9 cellular contexts compared by ENCODE assay signal in the genomic region with DNA sequence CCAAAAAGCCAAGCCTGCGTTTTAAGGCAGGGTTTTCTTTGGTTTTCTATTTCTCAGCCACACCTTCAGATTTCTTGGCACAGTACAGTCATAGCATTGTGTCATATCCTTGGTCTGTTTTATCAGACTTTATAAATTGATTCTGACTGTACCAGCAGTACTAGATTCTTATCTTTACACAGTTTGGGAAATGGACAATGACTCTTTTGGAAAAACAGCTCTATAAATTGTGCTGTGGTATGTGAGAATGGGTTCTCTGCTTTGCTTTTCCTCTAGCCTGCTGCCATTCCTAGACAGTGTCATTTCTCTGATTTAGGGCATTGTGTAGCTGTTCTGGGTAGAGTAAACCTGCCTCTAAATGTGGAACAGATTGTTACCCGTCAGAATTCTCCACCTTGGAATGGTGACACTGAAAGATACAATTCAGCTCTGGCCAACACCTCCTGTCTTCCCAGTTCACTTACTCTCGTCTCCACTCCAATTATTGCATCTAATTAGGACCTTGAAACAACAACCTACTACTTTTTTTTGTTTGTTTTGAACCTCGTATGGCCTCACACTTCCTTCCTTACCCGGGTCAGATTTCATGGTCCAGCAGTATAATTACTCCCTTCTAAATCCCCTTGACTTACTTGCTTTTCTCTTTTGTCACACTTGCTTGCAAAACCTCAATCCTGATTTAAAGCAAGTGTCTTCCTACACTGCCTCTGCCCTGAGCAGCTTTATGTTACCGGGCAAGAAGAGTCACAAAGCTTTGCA.
DNase-seq lines count a peak whose midpoint lies in the region; FAIRE-seq and TF ChIP-seq lines count a peak whose summit lies in the region.
"Had no signal": no experiment of that assay in that cellular context is flagged by ENCODE, and none has a peak within 500 bp of the region (broad histone marks: within the 10 kb centered on the region; RNA-seq: fewer than 3 reads in every experiment).

No MANE protein-coding gene starts in this region.

- no peaks in the 10 kb centered on the region for H3K27me3 Mint-ChIP-seq in endothelial cell (ENCODE audit: unreplicated experiment)
- H3K27me3 Mint-ChIP-seq: naive B cell had no signal

- TF ChIP-seq CTCF in AG09319 (IDR thresholded peaks at IDR 0.05; ENCODE audit: low read depth, low read length) (no peak), colonic mucosa (IDR thresholded peaks at IDR 0.05) (no peak), GM13977 (IDR thresholded peaks at IDR 0.05; ENCODE audit: extremely low read depth, insufficient read depth, missing control alignments) (no peak), endothelial cell (IDR thresholded peaks at IDR 0.05; ENCODE audit: unreplicated experiment) (no peak)

- no peak overlapping the region for H3K4me3 ChIP-seq in colonic mucosa
- no peak overlapping the region for H3K4me3 ChIP-seq in mucosa of stomach (ENCODE audit: low read length)

- DNase-seq in AG09319 (ENCODE audit: extremely low read depth, low read depth) (peak; percentile 42), NCI-H1417 treated with DMSO at 0.1 percent for 48 hours (lab: John Stamatoyannopoulos, UW) (peak; percentile 47), colonic mucosa (peak; percentile 46), GM13977 (ENCODE audit: low spot score) (no peak), DMS114 treated with DMSO at 0.1 percent for 48 hours (lab: John Stamatoyannopoulos, UW; ENCODE audit: unreplicated experiment) (no peak), endothelial cell (ENCODE audit: low spot score) (no peak), GM12891 (ENCODE audit: insufficient read length, low spot score) (no peak)
- DNase-seq: naive B cell had no signal

- H3K27ac ChIP-seq in colonic mucosa = peak overlapping the region; percentile 81

- FAIRE-seq in GM12891 (lab: Jason Lieb, UNC) = no peak

- H3K27ac Mint-ChIP-seq in endothelial cell (ENCODE audit: unreplicated experiment) = no peak overlapping the region
- H3K27ac Mint-ChIP-seq: naive B cell had no signal

- H3K36me3 Mint-ChIP-seq in endothelial cell (ENCODE audit: low read depth, unreplicated experiment) = no peaks in the 10 kb centered on the region
- H3K36me3 Mint-ChIP-seq: naive B cell had no signal

- H3K36me3 ChIP-seq in colonic mucosa (no peaks in the 10 kb centered on the region), mucosa of stomach (ENCODE audit: control insufficient read depth, insufficient read depth, low read length) (no peaks in the 10 kb centered on the region)

- H3K9ac ChIP-seq in colonic mucosa (ENCODE audit: low read depth in 2 of 2, low read length in 2 of 2) (peak overlapping the region in 1 of 2 donors; percentile 65), mucosa of stomach (ENCODE audit: low read length) (peak overlapping the region; percentile 22)

- intact Hi-C loops in colonic mucosa (cut with DNase I) = loop anchor here (10.0 kb wide), 1 partner anchor 83 kb away; no protein-coding TSS in a partner anchor

- H3K9me3 ChIP-seq in colonic mucosa (no peaks in the 10 kb centered on the region), mucosa of stomach (ENCODE audit: control insufficient read depth, low read length) (no peaks in the 10 kb centered on the region)

- H3K4me3 Mint-ChIP-seq in endothelial cell (ENCODE audit: unreplicated experiment) = no peak overlapping the region
- H3K4me3 Mint-ChIP-seq: naive B cell had no signal

- H3K4me1 Mint-ChIP-seq in endothelial cell (ENCODE audit: unreplicated experiment) = peaks cover 6% of the 10 kb centered on the region
- H3K4me1 Mint-ChIP-seq: naive B cell had no signal

- in situ Hi-C loops in GM13977 (cut with MboI; ENCODE audit: low pct_unique_long_range_greater_than_20kb, low sequenced_read_pairs, unreplicated experiment) = no loop called here

- no peaks in the 10 kb centered on the region for H3K9me3 Mint-ChIP-seq in endothelial cell (ENCODE audit: unreplicated experiment)
- H3K9me3 Mint-ChIP-seq: naive B cell had no signal

- no peaks in the 10 kb centered on the region for H3K27me3 ChIP-seq in colonic mucosa
- H3K27me3 ChIP-seq in mucosa of stomach (ENCODE audit: control insufficient read depth, insufficient read depth, low read length) = no peaks in the 10 kb centered on the region

- TF ChIP-seq POLR2A in GM12891 (IDR thresholded peaks at IDR 0.05; ENCODE audit: low read depth, low read length) = no peak

- H3K4me1 ChIP-seq in colonic mucosa (peaks cover 5% of the 10 kb centered on the region), mucosa of stomach (ENCODE audit: control insufficient read depth, insufficient read depth, low read length) (peaks cover 46% of the 10 kb centered on the region)

TF ChIP-seq in GM12891, 5 proteins besides CTCF, POLR2A, EP300 and RAD21:
- no peak for TF ChIP-seq PAX5 (IDR thresholded peaks at IDR 0.05; ENCODE audit: insufficient read depth, low read length, severe bottlenecking)
- no peak for TF ChIP-seq SPI1 (IDR thresholded peaks at IDR 0.05; ENCODE audit: low read depth, low read length)
- TF ChIP-seq POLR2AphosphoS5 (IDR thresholded peaks at IDR 0.05; ENCODE audit: low read depth, low read length) = no peak
- no peak for TF ChIP-seq TAF1 (IDR thresholded peaks at IDR 0.05; ENCODE audit: low read depth, low read length)
- no peak for TF ChIP-seq POU2F2 (IDR thresholded peaks at IDR 0.05; ENCODE audit: low read depth, low read length)

Comparison
In these comparisons a context has a peak if more than half of its experiments do, and no peak if none do; other contexts are left out.
1. DNase-seq: peak in AG09319 (single experiment), NCI-H1417 treated with DMSO at 0.1 percent for 48 hours (single experiment) and colonic mucosa (single experiment); none in GM13977 (single experiment), DMS114 treated with DMSO at 0.1 percent for 48 hours (single experiment), endothelial cell (single experiment) and GM12891 (single experiment).